ENCODE assay signal across 1 cellular context in the genomic region with DNA sequence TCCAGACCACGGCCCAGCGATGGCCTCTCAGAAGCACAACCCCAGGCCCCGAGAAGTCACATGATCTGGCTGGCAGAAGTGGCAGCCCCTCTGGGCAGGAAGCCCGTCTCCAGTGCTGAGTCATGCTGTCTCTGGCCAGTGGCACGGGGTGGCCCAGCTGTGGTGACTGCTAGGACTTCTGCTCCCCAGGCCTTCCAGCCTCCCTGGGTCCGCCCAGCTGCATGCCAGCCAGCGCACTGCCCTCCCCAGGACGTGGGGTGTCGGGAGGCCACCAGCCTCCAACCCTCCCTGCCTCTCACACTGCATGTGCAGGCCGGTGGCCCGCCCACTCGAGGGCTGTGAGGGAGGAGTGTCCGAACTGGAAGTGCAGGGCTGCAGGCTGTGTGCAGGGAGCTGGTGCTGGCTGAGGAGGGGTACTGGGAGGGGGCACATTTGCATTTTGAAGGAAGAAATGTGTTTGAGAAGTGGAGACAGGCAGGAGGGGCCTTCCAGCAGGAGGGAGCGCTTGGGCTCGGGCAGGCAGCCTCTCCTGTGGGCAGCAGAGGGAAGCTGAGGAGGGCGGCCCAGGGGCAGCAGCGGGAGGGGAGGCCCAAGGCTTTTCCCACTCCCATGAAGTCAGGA.
TF ChIP-seq lines count a peak whose summit lies in the region.

No MANE protein-coding gene starts in this region.

TF ChIP-seq in GM23338, 12 proteins besides CTCF, POLR2A, EP300 and RAD21 (continued from another document):
- TF ChIP-seq, protein P1, sequence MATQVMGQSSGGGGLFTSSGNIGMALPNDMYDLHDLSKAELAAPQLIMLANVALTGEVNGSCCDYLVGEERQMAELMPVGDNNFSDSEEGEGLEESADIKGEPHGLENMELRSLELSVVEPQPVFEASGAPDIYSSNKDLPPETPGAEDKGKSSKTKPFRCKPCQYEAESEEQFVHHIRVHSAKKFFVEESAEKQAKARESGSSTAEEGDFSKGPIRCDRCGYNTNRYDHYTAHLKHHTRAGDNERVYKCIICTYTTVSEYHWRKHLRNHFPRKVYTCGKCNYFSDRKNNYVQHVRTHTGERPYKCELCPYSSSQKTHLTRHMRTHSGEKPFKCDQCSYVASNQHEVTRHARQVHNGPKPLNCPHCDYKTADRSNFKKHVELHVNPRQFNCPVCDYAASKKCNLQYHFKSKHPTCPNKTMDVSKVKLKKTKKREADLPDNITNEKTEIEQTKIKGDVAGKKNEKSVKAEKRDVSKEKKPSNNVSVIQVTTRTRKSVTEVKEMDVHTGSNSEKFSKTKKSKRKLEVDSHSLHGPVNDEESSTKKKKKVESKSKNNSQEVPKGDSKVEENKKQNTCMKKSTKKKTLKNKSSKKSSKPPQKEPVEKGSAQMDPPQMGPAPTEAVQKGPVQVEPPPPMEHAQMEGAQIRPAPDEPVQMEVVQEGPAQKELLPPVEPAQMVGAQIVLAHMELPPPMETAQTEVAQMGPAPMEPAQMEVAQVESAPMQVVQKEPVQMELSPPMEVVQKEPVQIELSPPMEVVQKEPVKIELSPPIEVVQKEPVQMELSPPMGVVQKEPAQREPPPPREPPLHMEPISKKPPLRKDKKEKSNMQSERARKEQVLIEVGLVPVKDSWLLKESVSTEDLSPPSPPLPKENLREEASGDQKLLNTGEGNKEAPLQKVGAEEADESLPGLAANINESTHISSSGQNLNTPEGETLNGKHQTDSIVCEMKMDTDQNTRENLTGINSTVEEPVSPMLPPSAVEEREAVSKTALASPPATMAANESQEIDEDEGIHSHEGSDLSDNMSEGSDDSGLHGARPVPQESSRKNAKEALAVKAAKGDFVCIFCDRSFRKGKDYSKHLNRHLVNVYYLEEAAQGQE (IDR thresholded peaks at IDR 0.05; ENCODE audit: unreplicated experiment): no peak
- TF ChIP-seq ZNF114 (CRISPR knock-in tag; IDR thresholded peaks at IDR 0.05): no peak
- no peak for TF ChIP-seq EZH2 (IDR thresholded peaks at IDR 0.05; ENCODE audit: low read depth, unreplicated experiment)
